In genomic region chr1:167599839-167600581, GRCh38 we compare ENCODE assay signal across 8 cellular contexts. TPM values are rescaled to one million over a fixed set of nuclear protein-coding genes. Genes with fewer than 3 reads are reported as not detected.
A peak's percentile ranks its signal among the peaks of the same experiment; 100 is the strongest.
DNase-seq lines count a peak whose midpoint lies in the region; ATAC-seq, FAIRE-seq and TF ChIP-seq lines count a peak whose summit lies in the region.

No MANE protein-coding gene starts in this region.

- H3K27me3 ChIP-seq in lung (ENCODE audit: control insufficient read depth, insufficient read depth) (no peaks in the 10 kb centered on the region), upper lobe of left lung (no peaks in the 10 kb centered on the region)

- FAIRE-seq in D721Med (lab: Jason Lieb, UNC) = peak; percentile 66

- ATAC-seq in GM19397 (IDR thresholded peaks at IDR 0.05; ENCODE audit: unreplicated experiment) (peak; percentile 58), HG03457 (IDR thresholded peaks at IDR 0.05; ENCODE audit: unreplicated experiment) (peak; percentile 59), SK-N-SH treated with all-trans-retinoic acid at 6 μM for 48 hours (peak; percentile 95), lung (ENCODE audit: insufficient read depth, low FRiP score) (peak; percentile 13), upper lobe of left lung (ENCODE audit: low FRiP score in 2 of 2) (peak; percentile 77 to 81)

- 26% methylated on average over 6 of the region's 6 CpGs for WGBS in lung, 2 donors
- WGBS in upper lobe of left lung, 2 donors = 23 to 26% methylated on average over 6 of the region's 6 CpGs

- TF ChIP-seq EP300 in upper lobe of left lung (IDR thresholded peaks at IDR 0.05) = no peak

- H3K27ac ChIP-seq in lung (ENCODE audit: low read depth in 1 of 2, low read length in 1 of 2) (no peak overlapping the region), upper lobe of left lung (peak overlapping the region in 2 of 4 donors; percentile 74 to 82)

- no peak overlapping the region for H3K4me3 ChIP-seq in lung
- H3K4me3 ChIP-seq in upper lobe of left lung = no peak overlapping the region

- H3K9me3 ChIP-seq in lung (ENCODE audit: control insufficient read depth in 2 of 2, insufficient read depth in 1 of 2, low read length in 1 of 2) = no peaks in the 10 kb centered on the region
- H3K9me3 ChIP-seq in upper lobe of left lung = no peaks in the 10 kb centered on the region

- TF ChIP-seq POLR2A in upper lobe of left lung (IDR thresholded peaks at IDR 0.05) = no peak

- H3K36me3 ChIP-seq in lung (ENCODE audit: control insufficient read depth in 2 of 2, insufficient read depth in 2 of 2, low read length in 2 of 2) (no peaks in the 10 kb centered on the region), upper lobe of left lung (no peaks in the 10 kb centered on the region)

- peak; percentile 47 for TF ChIP-seq CTCF in D721Med (IDR thresholded peaks at IDR 0.05; ENCODE audit: insufficient read depth, missing control alignments)
- peak; percentile 50 for TF ChIP-seq CTCF in lung (IDR thresholded peaks at IDR 0.05; ENCODE audit: control extremely low read depth, extremely low read depth)
- peak; percentile 20 to 70 (median 50) for TF ChIP-seq CTCF in upper lobe of left lung (IDR thresholded peaks at IDR 0.05)

- DNase-seq in D721Med (ENCODE audit: insufficient read length, low spot score) (no peak), cerebellar cortex (ENCODE audit: low spot score) (peak; percentile 74), lung (ENCODE audit: low spot score) (peak; percentile 47), upper lobe of left lung (peak in 1 of 2 donors; percentile 70), iPS-NIHi7 (ENCODE audit: extremely low spot score) (no peak)

- peaks cover 11 to 17% of the 10 kb centered on the region in 2 donors for H3K4me1 ChIP-seq in lung (ENCODE audit: control insufficient read depth in 2 of 2, insufficient read depth in 2 of 2, low read length in 2 of 2)
- H3K4me1 ChIP-seq in upper lobe of left lung = peaks cover 28 to 31% (median 28%) of the 10 kb centered on the region in 4 donors

TF ChIP-seq in SK-N-SH treated with all-trans-retinoic acid at 6 μM for 48 hours, 23 proteins besides CTCF, POLR2A, EP300 and RAD21:
- TF ChIP-seq ZNF70 (CRISPR knock-in tag; IDR thresholded peaks at IDR 0.05) (no peak), RARB (CRISPR knock-in tag; IDR thresholded peaks at IDR 0.05) (no peak), CREB5 (CRISPR knock-in tag; IDR thresholded peaks at IDR 0.05; ENCODE audit: low read depth) (no peak), ZC3H10 (CRISPR knock-in tag; IDR thresholded peaks at IDR 0.05) (no peak), SNAI2 (CRISPR knock-in tag; IDR thresholded peaks at IDR 0.05) (no peak), PPARA (CRISPR knock-in tag; IDR thresholded peaks at IDR 0.05; ENCODE audit: borderline replicate concordance) (no peak), POU6F1 (CRISPR knock-in tag; IDR thresholded peaks at IDR 0.05; ENCODE audit: borderline replicate concordance, low read depth) (no peak), BACH2 (CRISPR knock-in tag; IDR thresholded peaks at IDR 0.05; ENCODE audit: borderline replicate concordance) (no peak), ZFP30 (CRISPR knock-in tag; IDR thresholded peaks at IDR 0.05) (no peak), TCF4 (CRISPR knock-in tag; IDR thresholded peaks at IDR 0.05; ENCODE audit: borderline replicate concordance) (no peak), OSR1 (CRISPR knock-in tag; IDR thresholded peaks at IDR 0.05) (no peak), ZFP3 (CRISPR knock-in tag; IDR thresholded peaks at IDR 0.05) (no peak), TOX (CRISPR knock-in tag; IDR thresholded peaks at IDR 0.05; ENCODE audit: borderline replicate concordance) (no peak), GLIS3 (CRISPR knock-in tag; IDR thresholded peaks at IDR 0.05) (no peak), CSDC2 (CRISPR knock-in tag; IDR thresholded peaks at IDR 0.05) (no peak), ZNF8 (CRISPR knock-in tag; IDR thresholded peaks at IDR 0.05) (no peak), ESRRG (CRISPR knock-in tag; IDR thresholded peaks at IDR 0.05) (no peak)
- TF ChIP-seq, protein P1, sequence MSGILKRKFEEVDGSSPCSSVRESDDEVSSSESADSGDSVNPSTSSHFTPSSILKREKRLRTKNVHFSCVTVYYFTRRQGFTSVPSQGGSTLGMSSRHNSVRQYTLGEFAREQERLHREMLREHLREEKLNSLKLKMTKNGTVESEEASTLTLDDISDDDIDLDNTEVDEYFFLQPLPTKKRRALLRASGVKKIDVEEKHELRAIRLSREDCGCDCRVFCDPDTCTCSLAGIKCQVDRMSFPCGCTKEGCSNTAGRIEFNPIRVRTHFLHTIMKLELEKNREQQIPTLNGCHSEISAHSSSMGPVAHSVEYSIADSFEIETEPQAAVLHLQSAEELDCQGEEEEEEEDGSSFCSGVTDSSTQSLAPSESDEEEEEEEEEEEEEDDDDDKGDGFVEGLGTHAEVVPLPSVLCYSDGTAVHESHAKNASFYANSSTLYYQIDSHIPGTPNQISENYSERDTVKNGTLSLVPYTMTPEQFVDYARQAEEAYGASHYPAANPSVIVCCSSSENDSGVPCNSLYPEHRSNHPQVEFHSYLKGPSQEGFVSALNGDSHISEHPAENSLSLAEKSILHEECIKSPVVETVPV (CRISPR knock-in tag; IDR thresholded peaks at IDR 0.05) = no peak
- TF ChIP-seq, protein P2, sequence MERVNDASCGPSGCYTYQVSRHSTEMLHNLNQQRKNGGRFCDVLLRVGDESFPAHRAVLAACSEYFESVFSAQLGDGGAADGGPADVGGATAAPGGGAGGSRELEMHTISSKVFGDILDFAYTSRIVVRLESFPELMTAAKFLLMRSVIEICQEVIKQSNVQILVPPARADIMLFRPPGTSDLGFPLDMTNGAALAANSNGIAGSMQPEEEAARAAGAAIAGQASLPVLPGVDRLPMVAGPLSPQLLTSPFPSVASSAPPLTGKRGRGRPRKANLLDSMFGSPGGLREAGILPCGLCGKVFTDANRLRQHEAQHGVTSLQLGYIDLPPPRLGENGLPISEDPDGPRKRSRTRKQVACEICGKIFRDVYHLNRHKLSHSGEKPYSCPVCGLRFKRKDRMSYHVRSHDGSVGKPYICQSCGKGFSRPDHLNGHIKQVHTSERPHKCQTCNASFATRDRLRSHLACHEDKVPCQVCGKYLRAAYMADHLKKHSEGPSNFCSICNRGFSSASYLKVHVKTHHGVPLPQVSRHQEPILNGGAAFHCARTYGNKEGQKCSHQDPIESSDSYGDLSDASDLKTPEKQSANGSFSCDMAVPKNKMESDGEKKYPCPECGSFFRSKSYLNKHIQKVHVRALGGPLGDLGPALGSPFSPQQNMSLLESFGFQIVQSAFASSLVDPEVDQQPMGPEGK (CRISPR knock-in tag; IDR thresholded peaks at IDR 0.05; ENCODE audit: borderline replicate concordance) = no peak

RNA-seq across cellular contexts. Expression of gene RCSD1, which starts 30.0 kb away (rescaled TPM):
- total RNA-seq in lung = 10 to 100 TPM; 22.7 to 29.4 TPM
- polyA plus RNA-seq in lung = 10 to 100 TPM in 1 of 2 donors, 1 to 10 TPM in 1; 7.6 to 25.0 TPM
- total RNA-seq in upper lobe of left lung = 10 to 100 TPM; 10.7 to 27.2 (median 18.1) TPM

RNA-seq across cellular contexts. Expression of gene CREG1, which starts 46.4 kb away (rescaled TPM):
- 100 to 1,000 TPM; 107 to 125 TPM for total RNA-seq in lung
- 100 to 1,000 TPM in 1 of 2 donors, 10 to 100 TPM in 1; 93.8 to 159 TPM for polyA plus RNA-seq in lung
- total RNA-seq in upper lobe of left lung = 100 to 1,000 TPM; 114 to 235 (median 141) TPM

Comparison
In these comparisons a context has a peak if more than half of its experiments do, and no peak if none do; other contexts are left out.
1. DNase-seq: peak in cerebellar cortex (single experiment) and lung (single experiment); none in D721Med (single experiment) and iPS-NIHi7 (single experiment).
2. ATAC-seq: peak in every context shown above with its lines; median percentile 95 in SK-N-SH treated with all-trans-retinoic acid at 6 μM for 48 hours; 79 in upper lobe of left lung; 59 in HG03457; 58 in GM19397; 13 in lung.
3. Peak in every context shown above with its lines, with median percentiles within 50 percentile points of each other: CTCF ChIP-seq.